Comparison of ENCODE assay signal across 26 cellular contexts in the genomic region with DNA sequence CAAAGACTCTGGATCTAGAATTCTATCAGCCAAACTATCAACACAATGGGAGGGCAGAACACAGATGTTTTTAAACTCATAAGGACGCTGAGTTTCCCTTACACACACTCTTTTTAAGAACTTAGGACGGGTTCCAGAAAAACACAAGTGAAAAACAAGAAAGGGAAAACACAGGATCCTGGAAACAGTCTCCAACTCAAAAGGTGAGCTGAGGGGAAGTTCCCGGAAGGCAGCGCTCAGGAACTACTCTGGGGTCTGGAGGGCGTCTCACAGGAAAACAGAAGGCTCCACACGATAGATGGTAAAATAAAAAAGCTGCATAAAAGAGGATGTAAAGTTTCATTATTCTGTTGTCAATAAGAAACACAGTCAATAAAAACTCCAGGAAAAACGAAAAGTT.
DNase-seq lines count a peak whose midpoint lies in the region; ATAC-seq, FAIRE-seq and TF ChIP-seq lines count a peak whose summit lies in the region.
"Had no signal": no experiment of that assay in that cellular context is flagged by ENCODE, and none has a peak within 500 bp of the region (broad histone marks: within the 10 kb centered on the region; RNA-seq: fewer than 3 reads in every experiment).

No MANE protein-coding gene starts in this region.

- intact Hi-C loops in heart left ventricle (cut with DNase I) (no loop called here), cardiac septum (cut with DNase I) (no loop called here), endothelial cell of umbilical vein (cut with micrococcal nuclease) (no loop called here), lower lobe of right lung (cut with DNase I) (no loop called here), lower leg skin (cut with DNase I; ENCODE audit: low total_unique reads) (no loop called here)

- no peak overlapping the region for H3K9ac ChIP-seq in endothelial cell of umbilical vein (replicated peaks; ENCODE audit: extremely low read depth, insufficient read depth, low read length)

- H3K9me1 ChIP-seq in endothelial cell of umbilical vein (replicated peaks; ENCODE audit: control insufficient read depth, extremely low read depth, insufficient read depth, low read length): no peaks in the 10 kb centered on the region

- no peak for TF ChIP-seq RAD21 in A549 (conservative IDR thresholded peaks at IDR 0.05 in 1 of 2, IDR thresholded peaks at IDR 0.05 in 1 of 2)

- no peak for TF ChIP-seq EP300 in A549 (IDR thresholded peaks at IDR 0.05)

- no peak for TF ChIP-seq CTCF in heart left ventricle (IDR thresholded peaks at IDR 0.05)
- no peak for TF ChIP-seq CTCF in A549 (IDR thresholded peaks at IDR 0.05)
- no peak for TF ChIP-seq CTCF in endothelial cell of umbilical vein (IDR thresholded peaks at IDR 0.05; ENCODE audit: extremely low read depth in 1 of 2, insufficient read depth in 1 of 2, low read depth in 1 of 2, low read length in 2 of 2)
- TF ChIP-seq CTCF in lower lobe of right lung (IDR thresholded peaks at IDR 0.05): no peak
- no peak for TF ChIP-seq CTCF in lower leg skin (IDR thresholded peaks at IDR 0.05)

- H3K36me3 ChIP-seq in heart left ventricle: peaks cover 0 to 4% (median 0%) of the 10 kb centered on the region in 9 donors
- no peaks in the 10 kb centered on the region for H3K36me3 ChIP-seq in endothelial cell of umbilical vein (ENCODE audit: control insufficient read depth in 2 of 2, extremely low read depth in 1 of 2, insufficient read depth in 2 of 2, low read length in 2 of 2)
- peaks cover 9% of the 10 kb centered on the region for H3K36me3 ChIP-seq in lower lobe of right lung

- dilution Hi-C loops in endothelial cell of umbilical vein (cut with MboI; ENCODE audit: extremely low pct_ligation_motif_present, low sequenced_read_pairs): no loop called here

- ATAC-seq in heart left ventricle (peak in 1 of 4 donors; percentile 42), A549 (no peak), lower lobe of right lung (no peak)
- ATAC-seq: K562 had no signal

- no peaks in the 10 kb centered on the region for H4K20me1 ChIP-seq in endothelial cell of umbilical vein (replicated peaks; ENCODE audit: control insufficient read depth, extremely low read depth, insufficient read depth, low read length)

- H3K4me3 ChIP-seq in heart left ventricle (no peak overlapping the region), A549 (no peak overlapping the region), endothelial cell of umbilical vein (replicated peaks in 1 of 3; ENCODE audit: insufficient read depth in 1 of 3, low read depth in 1 of 3, low read length in 3 of 3) (no peak overlapping the region), lower lobe of right lung (no peak overlapping the region), lower leg skin (ENCODE audit: low read depth, poor library complexity, severe bottlenecking) (no peak overlapping the region)
- H3K4me3 ChIP-seq: K562, PC-9 had no signal

- H3K79me2 ChIP-seq in endothelial cell of umbilical vein (ENCODE audit: control insufficient read depth, insufficient read depth, low read length): no peaks in the 10 kb centered on the region

- H3K27me3 ChIP-seq in heart left ventricle (peaks cover 0 to 4% (median 0%) of the 10 kb centered on the region in 9 donors), endothelial cell of umbilical vein (ENCODE audit: control insufficient read depth in 2 of 2, insufficient read depth in 2 of 2, low read length in 2 of 2) (no peaks in the 10 kb centered on the region), lower lobe of right lung (ENCODE audit: low read depth) (no peaks in the 10 kb centered on the region)

- no peaks in the 10 kb centered on the region for H3K9me3 ChIP-seq in heart left ventricle
- no peaks in the 10 kb centered on the region for H3K9me3 ChIP-seq in A549
- H3K9me3 ChIP-seq in endothelial cell of umbilical vein (replicated peaks; ENCODE audit: control insufficient read depth, insufficient read depth, low read length): no peaks in the 10 kb centered on the region
- H3K9me3 ChIP-seq in lower lobe of right lung: no peaks in the 10 kb centered on the region

- peak overlapping the region in 7 of 12 donors; percentile 13 to 77 (median 48) for H3K27ac ChIP-seq in heart left ventricle
- no peak overlapping the region for H3K27ac ChIP-seq in A549
- no peak overlapping the region for H3K27ac ChIP-seq in endothelial cell of umbilical vein (ENCODE audit: insufficient read depth, low read depth, low read length)
- no peak overlapping the region for H3K27ac ChIP-seq in lower lobe of right lung
- H3K27ac ChIP-seq: 22Rv1, PC-9 had no signal

- CTCF ChIA-PET in A549 (lab: Yijun Ruan, JAX) (interaction anchor here (1.1 to 2.1 kb wide), 2 partner anchors 12 to 15 kb away, joined by 4 to 7 read pairs; no protein-coding TSS in a partner anchor), endothelial cell of umbilical vein (lab: Charles Lee) (interaction anchor here (0.6 to 1.4 kb wide), 2 partner anchors 12 to 124 kb away, joined by 3 read pairs; no protein-coding TSS in a partner anchor)

- FAIRE-seq in A549 (lab: Jason Lieb, UNC): peak; percentile 73
- FAIRE-seq in endothelial cell of umbilical vein (lab: Jason Lieb, UNC): no peak
- FAIRE-seq: GM12891, GM19239, K562 had no signal

- no peak overlapping the region for H3K4me2 ChIP-seq in A549
- H3K4me2 ChIP-seq in endothelial cell of umbilical vein (ENCODE audit: insufficient read depth, low read length): no peak overlapping the region
- H3K4me2 ChIP-seq: PC-9 had no signal

- peak in 2 of 5 donors; percentile 5 to 11 for DNase-seq in heart left ventricle
- DNase-seq in cardiac septum (ENCODE audit: low spot score): no peak
- no peak for DNase-seq in A549 (ENCODE audit: low read depth in 1 of 2, low spot score in 1 of 2)
- DNase-seq in endothelial cell of umbilical vein (ENCODE audit: low read depth, low spot score): peak; percentile 81
- DNase-seq in lower lobe of right lung: peak; percentile 7
- DNase-seq in H4 (ENCODE audit: low spot score): no peak
- no peak for DNase-seq in lower leg skin (ENCODE audit: low spot score in 2 of 2)
- DNase-seq in NCI-H446 treated with DMSO at 0.1 percent for 48 hours (lab: John Stamatoyannopoulos, UW): no peak
- DNase-seq: ACHN, Calu3, DMS79 treated with DMSO at 0.1 percent for 48 hours, GF-D8, H7, Kasumi-1, NCI-H1092 treated with DMSO at 0.1 percent for 48 hours, NCI-H1436, NCI-H187, NCI-H2081 treated with DMSO at 0.1 percent for 48 hours, NCI-H2171 treated with DMSO at 0.1 percent for 48 hours, NCI-H524 treated with DMSO at 0.1 percent for 48 hours, PC-9, SHP77 treated with DMSO at 0.1 percent for 48 hours had no signal

- WGBS in heart left ventricle, 4 donors: 59 to 68% (median 63%) methylated on average over 7 of the region's 7 CpGs
- WGBS in A549 (ENCODE audit: missing lambda C conversion rate): 77% methylated on average over 7 of the region's 7 CpGs
- 78 to 83% methylated on average over 7 of the region's 7 CpGs for WGBS in lower leg skin, 2 donors

- H3K4me1 ChIP-seq in heart left ventricle: peaks cover 0 to 53% (median 23%) of the 10 kb centered on the region in 12 donors
- H3K4me1 ChIP-seq in A549: no peaks in the 10 kb centered on the region
- H3K4me1 ChIP-seq in endothelial cell of umbilical vein (ENCODE audit: control insufficient read depth, extremely low read depth, insufficient read depth, low read length): peaks cover under 1% of the 10 kb centered on the region
- peaks cover 3% of the 10 kb centered on the region for H3K4me1 ChIP-seq in lower lobe of right lung

- no peak overlapping the region for H2AFZ ChIP-seq in endothelial cell of umbilical vein (ENCODE audit: low read depth, low read length)
- H2AFZ ChIP-seq: PC-9 had no signal

- no TSS peak for BruUV-seq in endothelial cell of umbilical vein (replicated peaks; lab: Mats Ljungman, UMichigan)

- POLR2A ChIA-PET in A549 (lab: Yijun Ruan, JAX) (no interaction called here), endothelial cell of umbilical vein (lab: Charles Lee) (no interaction called here)

- TF ChIP-seq POLR2A in heart left ventricle (IDR thresholded peaks at IDR 0.05): no peak
- TF ChIP-seq POLR2A in A549 (IDR thresholded peaks at IDR 0.05; ENCODE audit: low read length): no peak
- TF ChIP-seq POLR2A in endothelial cell of umbilical vein (IDR thresholded peaks at IDR 0.05; ENCODE audit: low read depth, low read length): no peak
- TF ChIP-seq POLR2A in lower leg skin (IDR thresholded peaks at IDR 0.05): no peak

TF ChIP-seq in A549, 52 proteins besides CTCF, POLR2A, EP300 and RAD21 (continues in another document):
- TF ChIP-seq SREBF2 (IDR thresholded peaks at IDR 0.05) (no peak), FOSL2 (IDR thresholded peaks at IDR 0.05) (no peak), FOSL2 (CRISPR knock-in tag; IDR thresholded peaks at IDR 0.05) (no peak), HMGXB4 (CRISPR knock-in tag; IDR thresholded peaks at IDR 0.05; ENCODE audit: borderline replicate concordance) (no peak)

TF ChIP-seq in endothelial cell of umbilical vein, 7 proteins besides CTCF, POLR2A, EP300 and RAD21:
- no peak for TF ChIP-seq GATA2 (IDR thresholded peaks at IDR 0.05; ENCODE audit: insufficient read depth, insufficient read length, low read depth, low read length)
- TF ChIP-seq POLR2AphosphoS5 (IDR thresholded peaks at IDR 0.05; ENCODE audit: insufficient read depth, low read depth, low read length): no peak
- no peak for TF ChIP-seq MAX (IDR thresholded peaks at IDR 0.05; ENCODE audit: insufficient read depth, insufficient read length)
- TF ChIP-seq JUN (IDR thresholded peaks at IDR 0.05; ENCODE audit: borderline replicate concordance, insufficient read depth, insufficient read length, low read depth): no peak
- TF ChIP-seq FOS (IDR thresholded peaks at IDR 0.05; ENCODE audit: borderline replicate concordance, insufficient read depth, low read length): no peak
- TF ChIP-seq MYC (IDR thresholded peaks at IDR 0.05; ENCODE audit: low read depth, low read length): no peak
- TF ChIP-seq EZH2 (IDR thresholded peaks at IDR 0.05; ENCODE audit: borderline replicate concordance, low read depth, low read length, severe bottlenecking): no peak

Comparison
In these comparisons a context has a peak if more than half of its experiments do, and no peak if none do; other contexts are left out.
1. DNase-seq: peak in endothelial cell of umbilical vein (single experiment) and lower lobe of right lung (single experiment); none in cardiac septum (single experiment), A549 (0 of 2), H4 (single experiment), lower leg skin (0 of 2) and NCI-H446 treated with DMSO at 0.1 percent for 48 hours (single experiment).
2. H3K27ac ChIP-seq: peak in heart left ventricle (7 of 12); none in A549 (0 of 2), endothelial cell of umbilical vein (single experiment) and lower lobe of right lung (single experiment).